ENCODE assay signal across 17 cellular contexts in genomic region chr13:25860862-25861261, GRCh38.
DNase-seq lines count a peak whose midpoint lies in the region; ATAC-seq and TF ChIP-seq lines count a peak whose summit lies in the region.
"Had no signal": no experiment of that assay in that cellular context is flagged by ENCODE, and none has a peak within 500 bp of the region (broad histone marks: within the 10 kb centered on the region; RNA-seq: fewer than 3 reads in every experiment).

No MANE protein-coding gene starts in this region.

- peak overlapping the region; percentile 32 for H3K4me2 ChIP-seq in skeletal muscle satellite cell (ENCODE audit: low read length)
- H3K4me2 ChIP-seq: BLaER1 had no signal

- no peak for ATAC-seq in GM18868 (IDR thresholded peaks at IDR 0.05; ENCODE audit: unreplicated experiment)
- ATAC-seq: Right ventricle myocardium inferior, WTC11 had no signal

- H3K9ac ChIP-seq in skeletal muscle satellite cell (ENCODE audit: low read depth, low read length), result peak overlapping the region; percentile 7
- no peak overlapping the region for H3K9ac ChIP-seq in colonic mucosa (ENCODE audit: low read depth in 2 of 2, low read length in 2 of 2)
- H3K9ac ChIP-seq: BLaER1 had no signal

- no peaks in the 10 kb centered on the region for H3K36me3 ChIP-seq in skeletal muscle satellite cell (ENCODE audit: insufficient read depth, low read length)
- H3K36me3 ChIP-seq in colonic mucosa, result no peaks in the 10 kb centered on the region
- H3K36me3 ChIP-seq: BLaER1, esophagus squamous epithelium, spleen, tibial artery had no signal

- DNase-seq in HT1080 (ENCODE audit: low read depth), result peak; percentile 77
- DNase-seq in amniotic epithelial cell (ENCODE audit: low read depth), result peak; percentile 6
- peak; percentile 75 for DNase-seq in fibroblast of peridontal ligament (ENCODE audit: extremely low read depth)
- DNase-seq in DMS153 (lab: John Stamatoyannopoulos, UW), result no peak
- no peak for DNase-seq in colonic mucosa
- DNase-seq: activated effector memory CD4-positive, alpha-beta T cell treated with Interleukin-2 at 50 U/mL for 16 hours; anterior cingulate cortex; esophagus squamous epithelium; NCI-H1417 treated with DMSO at 0.1 percent for 48 hours; NK-92 treated with Interleukin-12 subunit alpha and Interleukin-12 subunit beta, amount 100 ng/mL, for 24 hours; spleen; tibial artery had no signal

- H3K4me3 ChIP-seq in skeletal muscle satellite cell (ENCODE audit: low read length) (no peak overlapping the region), colonic mucosa (no peak overlapping the region)
- H3K4me3 ChIP-seq: BLaER1, esophagus squamous epithelium, spleen, tibial artery had no signal

- H3K27me3 ChIP-seq in skeletal muscle satellite cell (ENCODE audit: control insufficient read depth, insufficient read depth, low read length) (peaks cover 6% of the 10 kb centered on the region), colonic mucosa (no peaks in the 10 kb centered on the region)
- H3K27me3 ChIP-seq: BLaER1, spleen, tibial artery had no signal

- intact Hi-C loops in colonic mucosa (cut with DNase I), result no loop called here

- peaks cover 16% of the 10 kb centered on the region for H3K4me1 ChIP-seq in skeletal muscle satellite cell (ENCODE audit: control insufficient read depth, insufficient read depth, low read length)
- no peaks in the 10 kb centered on the region for H3K4me1 ChIP-seq in colonic mucosa
- H3K4me1 ChIP-seq: esophagus squamous epithelium, spleen, tibial artery had no signal

- H3K27ac ChIP-seq in colonic mucosa, result no peak overlapping the region
- H3K27ac ChIP-seq: BLaER1, esophagus squamous epithelium, spleen, tibial artery had no signal

- H3K9me3 ChIP-seq in skeletal muscle satellite cell (replicated peaks; ENCODE audit: low read length), result no peaks in the 10 kb centered on the region
- no peaks in the 10 kb centered on the region for H3K9me3 ChIP-seq in colonic mucosa
- H3K9me3 ChIP-seq: BLaER1, esophagus squamous epithelium, spleen, tibial artery had no signal

- no peak for TF ChIP-seq CTCF in colonic mucosa (IDR thresholded peaks at IDR 0.05)

Comparison
In these comparisons a context has a peak if more than half of its experiments do, and no peak if none do; other contexts are left out.
1. DNase-seq: peak in HT1080 (single experiment), amniotic epithelial cell (single experiment) and fibroblast of peridontal ligament (single experiment); none in DMS153 (single experiment) and colonic mucosa (single experiment).